1 cellular context compared by ENCODE assay signal in the genomic region with DNA sequence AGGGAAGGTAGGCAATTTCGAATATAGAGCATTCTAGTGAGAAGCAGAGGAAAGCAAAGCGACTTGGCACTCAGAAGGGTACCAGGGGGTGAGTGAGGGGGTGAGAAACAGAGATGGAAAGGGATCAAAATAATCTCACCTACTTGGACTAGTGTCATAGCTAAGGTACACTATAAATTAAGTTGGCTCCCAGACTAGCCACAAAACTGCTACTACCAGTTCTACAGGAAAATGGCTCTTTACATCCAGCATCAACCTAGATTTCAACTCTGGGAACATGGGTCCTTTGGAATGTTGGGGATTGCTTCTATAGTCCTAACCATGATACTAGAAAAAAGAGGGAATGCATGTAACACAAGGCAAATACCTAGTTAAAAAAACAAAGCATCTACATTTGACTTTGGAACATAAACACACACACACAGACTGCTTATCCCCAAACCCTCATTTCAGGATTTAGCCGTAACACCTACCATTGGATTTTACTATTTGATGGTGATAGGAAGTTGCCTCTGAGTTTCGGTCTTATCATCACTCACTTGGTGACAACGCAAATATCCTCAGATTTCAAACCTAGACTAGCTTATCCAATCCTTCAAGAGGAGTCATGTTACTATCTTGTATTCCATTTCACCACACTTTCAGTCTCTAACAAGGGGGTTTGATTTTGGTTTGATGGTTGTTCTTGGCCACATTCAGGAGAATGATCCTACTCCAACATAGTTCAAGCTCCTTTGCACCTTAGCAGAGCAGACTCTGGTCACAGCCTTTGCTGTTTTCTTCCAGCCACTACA.
TF ChIP-seq lines count a peak whose summit lies in the region.

No MANE protein-coding gene starts in this region.

TF ChIP-seq in K562, 482 proteins besides CTCF, POLR2A, EP300 and RAD21 (continued from another document):
- TF ChIP-seq, protein P1, sequence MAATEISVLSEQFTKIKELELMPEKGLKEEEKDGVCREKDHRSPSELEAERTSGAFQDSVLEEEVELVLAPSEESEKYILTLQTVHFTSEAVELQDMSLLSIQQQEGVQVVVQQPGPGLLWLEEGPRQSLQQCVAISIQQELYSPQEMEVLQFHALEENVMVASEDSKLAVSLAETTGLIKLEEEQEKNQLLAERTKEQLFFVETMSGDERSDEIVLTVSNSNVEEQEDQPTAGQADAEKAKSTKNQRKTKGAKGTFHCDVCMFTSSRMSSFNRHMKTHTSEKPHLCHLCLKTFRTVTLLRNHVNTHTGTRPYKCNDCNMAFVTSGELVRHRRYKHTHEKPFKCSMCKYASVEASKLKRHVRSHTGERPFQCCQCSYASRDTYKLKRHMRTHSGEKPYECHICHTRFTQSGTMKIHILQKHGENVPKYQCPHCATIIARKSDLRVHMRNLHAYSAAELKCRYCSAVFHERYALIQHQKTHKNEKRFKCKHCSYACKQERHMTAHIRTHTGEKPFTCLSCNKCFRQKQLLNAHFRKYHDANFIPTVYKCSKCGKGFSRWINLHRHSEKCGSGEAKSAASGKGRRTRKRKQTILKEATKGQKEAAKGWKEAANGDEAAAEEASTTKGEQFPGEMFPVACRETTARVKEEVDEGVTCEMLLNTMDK (IDR thresholded peaks at IDR 0.05; ENCODE audit: borderline replicate concordance, insufficient read depth, low read depth, low read length, poor library complexity, severe bottlenecking), result no peak
